In the genomic region with DNA sequence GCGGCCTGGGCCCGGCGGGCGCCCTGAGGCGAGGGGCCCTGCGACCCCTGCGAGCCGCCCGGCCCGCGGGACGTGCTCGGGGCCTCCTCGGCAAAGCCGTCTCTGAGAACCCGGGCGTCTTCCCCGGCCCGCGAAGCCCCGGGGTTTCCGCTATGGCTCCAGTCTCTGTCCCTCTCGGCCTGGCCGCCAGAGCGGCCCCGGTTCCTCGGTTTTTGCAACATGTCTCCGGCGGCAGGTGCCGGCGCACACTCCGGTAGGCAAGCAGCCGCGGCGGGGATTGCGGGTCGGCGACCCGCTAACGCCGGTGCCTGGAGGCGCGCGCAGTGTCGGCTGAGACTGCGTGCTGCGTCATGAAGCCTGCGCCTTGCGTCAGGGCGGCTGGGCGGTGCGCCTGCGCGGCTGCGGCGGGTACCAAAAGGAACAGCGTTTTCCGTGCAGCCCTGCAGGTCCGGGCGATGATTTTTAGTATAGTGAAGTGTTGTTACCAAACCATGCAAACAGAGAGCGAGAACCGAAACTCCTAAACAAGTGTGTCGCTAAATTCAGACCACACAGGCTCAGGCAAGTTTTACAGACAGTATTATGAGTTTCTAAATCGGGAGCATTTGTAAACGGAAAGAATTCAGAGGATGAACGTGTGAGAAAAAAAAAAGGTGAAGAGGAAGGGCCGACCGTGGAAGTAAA, we compare ENCODE assay signal across 1 cellular context.
A peak's percentile ranks its signal among the peaks of the same experiment; 100 is the strongest.
TF ChIP-seq lines count a peak whose summit lies in the region.

A gene (minus strand): TSS at position 338 of the 684 bp plus-strand sequence. CDS start 117 bp downstream, at position 221.

TF ChIP-seq in HCT116, 20 proteins besides CTCF, POLR2A, EP300 and RAD21 (continued from another document):
- TF ChIP-seq FOSL1 (IDR thresholded peaks at IDR 0.05; ENCODE audit: low read depth) (no peak), CEBPB (IDR thresholded peaks at IDR 0.05; ENCODE audit: low read depth) (no peak), JUND (IDR thresholded peaks at IDR 0.05) (0 out of 2 replicates have a peak, but pooled peaks have one; percentile 6), EZH2phosphoT487 (IDR thresholded peaks at IDR 0.05; ENCODE audit: borderline replicate concordance) (no peak), CBX3 (IDR thresholded peaks at IDR 0.05; ENCODE audit: low read depth) (no peak), ELF1 (IDR thresholded peaks at IDR 0.05; ENCODE audit: borderline replicate concordance, low read depth) (no peak), POLR2AphosphoS5 (IDR thresholded peaks at IDR 0.05; ENCODE audit: low read depth, low read length) (peak; percentile 77), EZH2 (IDR thresholded peaks at IDR 0.05) (no peak), SIN3A (IDR thresholded peaks at IDR 0.05; ENCODE audit: low read depth) (peak; percentile 22; the same call in 1 of the 2 replicates)
- TF ChIP-seq, protein P1, sequence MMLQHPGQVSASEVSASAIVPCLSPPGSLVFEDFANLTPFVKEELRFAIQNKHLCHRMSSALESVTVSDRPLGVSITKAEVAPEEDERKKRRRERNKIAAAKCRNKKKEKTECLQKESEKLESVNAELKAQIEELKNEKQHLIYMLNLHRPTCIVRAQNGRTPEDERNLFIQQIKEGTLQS (IDR thresholded peaks at IDR 0.05), result no peak
- TF ChIP-seq, protein P2, sequence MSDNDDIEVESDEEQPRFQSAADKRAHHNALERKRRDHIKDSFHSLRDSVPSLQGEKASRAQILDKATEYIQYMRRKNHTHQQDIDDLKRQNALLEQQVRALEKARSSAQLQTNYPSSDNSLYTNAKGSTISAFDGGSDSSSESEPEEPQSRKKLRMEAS (IDR thresholded peaks at IDR 0.05), result peak; percentile 35; the same call in 1 of the 2 replicates
